In the genomic region with DNA sequence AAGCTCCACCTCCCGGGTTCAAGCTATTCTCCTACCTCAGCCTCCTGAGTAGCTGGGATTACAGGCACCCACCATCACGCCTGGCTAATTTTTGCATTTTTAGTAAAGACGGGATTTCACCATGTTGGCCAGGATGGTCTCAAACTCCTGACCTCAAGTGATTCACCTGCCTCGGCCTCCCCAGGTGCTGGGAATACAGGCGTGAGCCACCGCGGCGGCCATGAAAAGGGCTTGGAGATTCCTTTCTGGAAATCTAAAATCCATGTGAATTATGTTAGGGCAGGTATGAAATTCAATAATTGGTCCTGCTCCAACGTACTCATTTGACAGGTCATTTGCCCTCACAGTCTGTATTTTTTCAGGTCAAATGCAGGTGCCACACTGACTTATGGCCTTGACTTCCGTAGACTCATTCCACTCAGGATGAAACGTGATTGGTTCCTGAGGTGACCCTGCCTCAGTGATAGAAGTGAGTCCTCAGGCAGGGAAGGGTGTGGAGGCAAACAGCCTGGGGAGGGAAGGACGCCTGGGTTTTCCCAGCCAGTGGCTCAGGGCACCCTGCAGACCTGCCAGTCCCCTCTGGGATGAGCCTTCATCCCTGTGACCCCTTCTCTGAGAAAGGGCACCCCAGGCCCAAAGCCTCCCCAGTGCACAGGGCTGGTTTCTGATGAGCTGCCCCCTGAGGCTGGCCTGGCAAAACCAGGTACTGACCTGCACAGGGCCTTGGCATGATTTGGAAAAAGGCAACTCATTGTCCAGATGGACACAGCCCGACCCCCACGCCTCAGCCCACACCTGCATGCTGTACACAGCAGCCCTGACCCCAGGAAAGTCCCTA, we compare ENCODE assay signal across 10 cellular contexts. TPM values are rescaled to one million over a fixed set of nuclear protein-coding genes. Genes with fewer than 3 reads are reported as not detected.
DNase-seq lines count a peak whose midpoint lies in the region; ATAC-seq, FAIRE-seq and TF ChIP-seq lines count a peak whose summit lies in the region.
"Had no signal": no experiment of that assay in that cellular context is flagged by ENCODE, and none has a peak within 500 bp of the region (broad histone marks: within the 10 kb centered on the region; RNA-seq: fewer than 3 reads in every experiment).

No MANE protein-coding gene starts in this region.

- peak overlapping the region; percentile 9; the same call in 1 of the 2 replicates for H3K27ac ChIP-seq in IMR-90 (ENCODE audit: insufficient read depth, low read length)
- no peak overlapping the region for H3K27ac ChIP-seq in astrocyte (ENCODE audit: low read depth, low read length)
- H3K27ac ChIP-seq in lung (ENCODE audit: low read depth in 1 of 2, low read length in 1 of 2), result peak overlapping the region; percentile 76 to 96

- H2BK15ac ChIP-seq in IMR-90 (ENCODE audit: low read depth, low read length), result peak overlapping the region; percentile 52; the same call in 1 of the 3 replicates

- H4K5ac ChIP-seq in IMR-90 (ENCODE audit: low read depth, low read length), result no peak overlapping the region

- no peaks in the 10 kb centered on the region for H3K9me3 ChIP-seq in IMR-90 (ENCODE audit: control insufficient read depth, insufficient read depth, low read length)
- no peaks in the 10 kb centered on the region for H3K9me3 ChIP-seq in astrocyte (ENCODE audit: insufficient read depth, low read depth, low read length)
- H3K9me3 ChIP-seq in lung (ENCODE audit: control insufficient read depth in 2 of 2, insufficient read depth in 1 of 2, low read length in 1 of 2), result no peaks in the 10 kb centered on the region
- H3K9me3 ChIP-seq: SJSA1 had no signal

- peak overlapping the region; percentile 26; the same call in 1 of the 2 replicates for H2BK20ac ChIP-seq in IMR-90 (ENCODE audit: low read depth, low read length)

- 91% methylated on average over 4 of the region's 14 CpGs; no CpG with 5 or more reads in 1 of the 2 experiments for WGBS in IMR-90 (ENCODE audit: extremely low coverage in 2 of 2, insufficient read length in 1 of 2), 2 experiments
- 80 to 87% methylated on average over 14 of the region's 14 CpGs for WGBS in lung, 2 donors

- H3K4me3 ChIP-seq in IMR-90 (ENCODE audit: insufficient read depth, low read depth, low read length), result no peak overlapping the region
- H3K4me3 ChIP-seq in astrocyte (ENCODE audit: insufficient read depth, low read depth, low read length), result no peak overlapping the region
- no peak overlapping the region for H3K4me3 ChIP-seq in lung
- H3K4me3 ChIP-seq: SJSA1 had no signal

- BruUV-seq in IMR-90 (replicated peaks; lab: Mats Ljungman, UMichigan), result no TSS peak

- H2BK120ac ChIP-seq in IMR-90 (ENCODE audit: low read depth, low read length), result peak overlapping the region; percentile 63; the same call in 1 of the 2 replicates

- peaks cover 15% of the 10 kb centered on the region for H3K4me1 Mint-ChIP-seq in astrocyte (ENCODE audit: low read depth, unreplicated experiment)
- H3K4me1 Mint-ChIP-seq in stimulated activated naive B cell treated with anti-CD40 and anti-IgM and Interleukin-4, amounts not matched to agents 10 μg/mL and 1 μg/mL and 100 μg/mL, for 72 hours, result peaks cover 31 to 46% of the 10 kb centered on the region in 2 donors
- peaks cover 15% of the 10 kb centered on the region for H3K4me1 Mint-ChIP-seq in HFFc6 (ENCODE audit: low read depth)
- H3K4me1 Mint-ChIP-seq: central memory CD8-positive, alpha-beta T cell had no signal

- H2AK9ac ChIP-seq in IMR-90 (replicated peaks; ENCODE audit: low read depth, low read length, poor library complexity), result peak overlapping the region; percentile 92

- H4K91ac ChIP-seq in IMR-90 (ENCODE audit: insufficient read depth, low read depth, low read length), result peak overlapping the region; percentile 77

- H3K36me3 ChIP-seq in IMR-90 (ENCODE audit: control insufficient read depth, insufficient read depth, low read length) (no peaks in the 10 kb centered on the region), astrocyte (ENCODE audit: insufficient read depth, low read length) (no peaks in the 10 kb centered on the region), lung (ENCODE audit: control insufficient read depth in 2 of 2, insufficient read depth in 2 of 2, low read length in 2 of 2) (no peaks in the 10 kb centered on the region)
- H3K36me3 ChIP-seq: SJSA1 had no signal

- H3K23ac ChIP-seq in IMR-90 (ENCODE audit: low read depth, low read length), result no peak overlapping the region

- H3K4me1 ChIP-seq in IMR-90 (ENCODE audit: control insufficient read depth, insufficient read depth, low read length) (peaks cover 33% of the 10 kb centered on the region), astrocyte (ENCODE audit: insufficient read depth, low read length) (peaks cover 16% of the 10 kb centered on the region), lung (ENCODE audit: control insufficient read depth in 2 of 2, insufficient read depth in 2 of 2, low read length in 2 of 2) (peaks cover 5 to 34% of the 10 kb centered on the region in 2 donors)

- no peaks in the 10 kb centered on the region for H3K79me2 ChIP-seq in astrocyte (ENCODE audit: insufficient read depth, low read length)

- no peaks in the 10 kb centered on the region for H3K27me3 ChIP-seq in IMR-90 (ENCODE audit: control insufficient read depth, insufficient read depth, low read length)
- H3K27me3 ChIP-seq in astrocyte (ENCODE audit: insufficient read depth, low read length), result no peaks in the 10 kb centered on the region
- H3K27me3 ChIP-seq in lung (ENCODE audit: control insufficient read depth, insufficient read depth), result no peaks in the 10 kb centered on the region
- H3K27me3 ChIP-seq: SJSA1 had no signal

- no peak overlapping the region for H2BK5ac ChIP-seq in IMR-90 (ENCODE audit: low read depth, low read length, poor library complexity, severe bottlenecking)

- peak overlapping the region; percentile 45 for H3K4ac ChIP-seq in IMR-90 (ENCODE audit: low read depth, low read length)

- dilution Hi-C loops in IMR-90 (cut with HindIII; ENCODE audit: low sequenced_read_pairs, unreplicated experiment), result no loop called here

- no peak for DNase-seq in IMR-90
- DNase-seq in astrocyte (ENCODE audit: low read depth), result no peak
- no peak for DNase-seq in lung (ENCODE audit: low spot score)
- no peak for DNase-seq in stimulated activated naive B cell treated with anti-CD40 and anti-IgM and Interleukin-4, amounts not matched to agents 10 μg/mL and 1 μg/mL and 100 μg/mL, for 72 hours
- no peak for DNase-seq in NCI-H2171 treated with DMSO at 0.1 percent for 48 hours (lab: John Stamatoyannopoulos, UW)
- DNase-seq in HFFc6, result no peak
- DNase-seq in SHP77 (lab: John Stamatoyannopoulos, UW), result no peak

- H3K9ac ChIP-seq in IMR-90 (ENCODE audit: low read depth, low read length), result 0 out of 2 replicates have a peak overlapping the region, but pooled peaks have one; percentile 3
- H3K9ac ChIP-seq in astrocyte (ENCODE audit: low read length), result no peak overlapping the region

- H3K79me1 ChIP-seq in IMR-90 (ENCODE audit: low read depth in 1 of 2, low read length in 2 of 2), result 0 out of 4 replicates have a peak, but pooled peaks cover 0 to 6% of the 10 kb centered on the region in 2 experiments

- TF ChIP-seq CTCF in IMR-90 (conservative IDR thresholded peaks at IDR 0.05; ENCODE audit: low read depth, low read length) (no peak), astrocyte (IDR thresholded peaks at IDR 0.05; ENCODE audit: insufficient read depth, low read depth, low read length) (no peak), lung (IDR thresholded peaks at IDR 0.05; ENCODE audit: control extremely low read depth, extremely low read depth) (no peak), HFFc6 (IDR thresholded peaks at IDR 0.05) (no peak)

- no peaks in the 10 kb centered on the region for H3K36me3 Mint-ChIP-seq in astrocyte (ENCODE audit: low read depth, unreplicated experiment)
- H3K36me3 Mint-ChIP-seq in stimulated activated naive B cell treated with anti-CD40 and anti-IgM and Interleukin-4, amounts not matched to agents 10 μg/mL and 1 μg/mL and 100 μg/mL, for 72 hours, result no peaks in the 10 kb centered on the region
- H3K36me3 Mint-ChIP-seq in HFFc6 (ENCODE audit: low read depth), result no peaks in the 10 kb centered on the region

- in situ Hi-C loops in IMR-90 (cut with MboI; ENCODE audit: low sequenced_read_pairs), result no loop called here

- CTCF ChIA-PET in IMR-90 (lab: Yijun Ruan, JAX), result no interaction called here

- H2AFZ ChIP-seq in IMR-90 (replicated peaks; ENCODE audit: low read length, poor library complexity) (peak overlapping the region; percentile 90), astrocyte (ENCODE audit: low read depth, low read length) (no peak overlapping the region)

- H3K56ac ChIP-seq in IMR-90 (ENCODE audit: extremely low read depth, insufficient read depth, low read length), result no peak overlapping the region

- H3K27ac Mint-ChIP-seq in astrocyte (ENCODE audit: unreplicated experiment), result no peak overlapping the region
- H3K27ac Mint-ChIP-seq in stimulated activated naive B cell treated with anti-CD40 and anti-IgM and Interleukin-4, amounts not matched to agents 10 μg/mL and 1 μg/mL and 100 μg/mL, for 72 hours, result peak overlapping the region; percentile 76
- no peak overlapping the region for H3K27ac Mint-ChIP-seq in HFFc6

- no peak for ATAC-seq in IMR-90 (ENCODE audit: low read depth)
- ATAC-seq in lung (ENCODE audit: insufficient read depth, low FRiP score), result no peak
- ATAC-seq in stimulated activated naive B cell treated with anti-CD40 and anti-IgM and Interleukin-4, amounts not matched to agents 10 μg/mL and 1 μg/mL and 100 μg/mL, for 72 hours (replicated peaks), result no peak
- ATAC-seq in HG03045 (IDR thresholded peaks at IDR 0.05; ENCODE audit: unreplicated experiment), result no peak

- no peak overlapping the region for H3K4me2 ChIP-seq in IMR-90 (ENCODE audit: low read depth, low read length)
- H3K4me2 ChIP-seq in astrocyte (ENCODE audit: low read length), result peak overlapping the region; percentile 60

- H3K14ac ChIP-seq in IMR-90 (replicated peaks; ENCODE audit: low read depth, low read length), result peak overlapping the region; percentile 66; the same call in 1 of the 2 replicates

- H2AK5ac ChIP-seq in IMR-90 (ENCODE audit: low read depth, low read length), result peak overlapping the region; percentile 73

- peak overlapping the region in 1 of 2 experiments; percentile 68; a peak in 2 of 4 replicates for H4K8ac ChIP-seq in IMR-90 (ENCODE audit: low read depth in 2 of 2, low read length in 2 of 2)

- no peak for TF ChIP-seq POLR2A in IMR-90 (IDR thresholded peaks at IDR 0.05; ENCODE audit: low read depth, low read length)

- no peak for FAIRE-seq in astrocyte (lab: Jason Lieb, UNC)

- no peaks in the 10 kb centered on the region for H3K9me3 Mint-ChIP-seq in astrocyte (ENCODE audit: unreplicated experiment)
- H3K9me3 Mint-ChIP-seq in stimulated activated naive B cell treated with anti-CD40 and anti-IgM and Interleukin-4, amounts not matched to agents 10 μg/mL and 1 μg/mL and 100 μg/mL, for 72 hours, result no peaks in the 10 kb centered on the region
- H3K9me3 Mint-ChIP-seq in HFFc6, result no peaks in the 10 kb centered on the region
- H3K9me3 Mint-ChIP-seq: central memory CD8-positive, alpha-beta T cell had no signal

- H3K9me1 ChIP-seq in IMR-90 (ENCODE audit: insufficient read depth, low read length), result peaks cover 29% of the 10 kb centered on the region

- no peak overlapping the region for H3K18ac ChIP-seq in IMR-90 (ENCODE audit: low read depth, low read length)

- no peak overlapping the region for H3K4me3 Mint-ChIP-seq in astrocyte (ENCODE audit: unreplicated experiment)
- peak overlapping the region in 1 of 2 donors; percentile 61 for H3K4me3 Mint-ChIP-seq in stimulated activated naive B cell treated with anti-CD40 and anti-IgM and Interleukin-4, amounts not matched to agents 10 μg/mL and 1 μg/mL and 100 μg/mL, for 72 hours
- no peak overlapping the region for H3K4me3 Mint-ChIP-seq in HFFc6
- H3K4me3 Mint-ChIP-seq: central memory CD8-positive, alpha-beta T cell had no signal

- H4K20me1 ChIP-seq in IMR-90 (ENCODE audit: insufficient read depth, low read length) (no peaks in the 10 kb centered on the region), astrocyte (ENCODE audit: insufficient read depth, low read length) (no peaks in the 10 kb centered on the region)

- POLR2A ChIA-PET in IMR-90 (lab: Charles Lee; ENCODE audit: unreplicated experiment), result interaction anchor here (0.5 kb wide), 1 partner anchor 59 kb away, joined by 4 read pairs; no protein-coding TSS in a partner anchor

- intact Hi-C loops in IMR-90 (cut with micrococcal nuclease), result no loop called here

- no peak for TF ChIP-seq RAD21 in IMR-90 (IDR thresholded peaks at IDR 0.05; ENCODE audit: low read length)

- peaks cover 3% of the 10 kb centered on the region for H3K27me3 Mint-ChIP-seq in astrocyte (ENCODE audit: low read depth, unreplicated experiment)
- H3K27me3 Mint-ChIP-seq in stimulated activated naive B cell treated with anti-CD40 and anti-IgM and Interleukin-4, amounts not matched to agents 10 μg/mL and 1 μg/mL and 100 μg/mL, for 72 hours, result no peaks in the 10 kb centered on the region
- H3K27me3 Mint-ChIP-seq in HFFc6 (ENCODE audit: insufficient read depth), result peaks cover 2% of the 10 kb centered on the region; the same call in 1 of the 2 replicates
- H3K27me3 Mint-ChIP-seq: central memory CD8-positive, alpha-beta T cell had no signal

RNA-seq across cellular contexts. Expression of gene PSMA6, which starts 48.7 kb away (rescaled TPM):
- total RNA-seq in IMR-90 (2012; rRNA removed), result 435 and 530 TPM in 2 replicates
- 171 and 184 TPM in 2 replicates for polyA plus RNA-seq in IMR-90 (2012; rRNA removed)
- polyA plus RNA-seq in IMR-90 (2012; cell fraction: cytosol; rRNA removed), result 113 and 127 TPM in 2 replicates
- 32.2 and 124 TPM in 2 replicates for polyA plus RNA-seq in IMR-90 (2012; cell fraction: nucleus; rRNA removed; ENCODE audit: low replicate concordance)
- total RNA-seq in astrocyte, result 210 and 225 TPM in 2 replicates
- total RNA-seq in lung, result 100 to 1,000 TPM; 119 to 217 TPM
- 100 to 1,000 TPM; 207 to 351 TPM for polyA plus RNA-seq in lung
- total RNA-seq in HFFc6 (2021; fragmentation: NEBNext Ultra II Directional; extraction: Animal tissue kit (Norgen Biotek cat#: 25700)), result 100 to 1,000 TPM; 186 to 233 (median 222) TPM
